7 cellular contexts compared by ENCODE assay signal in genomic region chr17:50056961-50057330, GRCh38. TPM values are rescaled to one million over a fixed set of nuclear protein-coding genes. Genes with fewer than 3 reads are reported as not detected.
A peak's percentile ranks its signal among the peaks of the same experiment; 100 is the strongest.
DNase-seq lines count a peak whose midpoint lies in the region; ATAC-seq and TF ChIP-seq lines count a peak whose summit lies in the region.

No MANE protein-coding gene starts in this region.

- peak overlapping the region; percentile 78 for H3K4me3 ChIP-seq in skeletal muscle cell (ENCODE audit: low read depth, low read length)

- peak; percentile 37 for DNase-seq in H4 (ENCODE audit: low spot score)
- peak; percentile 61 for DNase-seq in glomerular visceral epithelial cell (ENCODE audit: extremely low spot score)
- no peak for DNase-seq in skeletal muscle cell (ENCODE audit: low read depth)
- no peak for DNase-seq in NCI-H146 (lab: John Stamatoyannopoulos, UW)
- DNase-seq in superior temporal gyrus (ENCODE audit: extremely low spot score): no peak

- no peak for TF ChIP-seq CTCF in VCaP (conservative IDR thresholded peaks at IDR 0.05)

- no peak for ATAC-seq in GM18519 (IDR thresholded peaks at IDR 0.05; ENCODE audit: low FRiP score, unreplicated experiment)

- peak overlapping the region; percentile 91 for H3K27ac ChIP-seq in VCaP

RNA-seq across cellular contexts. Expression of gene ITGA3, which starts 1.0 kb away (rescaled TPM):
- 106 and 129 TPM in 2 replicates for total RNA-seq in H4 (2014; rRNA removed; shearing (Covaris generic))

RNA-seq across cellular contexts. Expression of gene PDK2, which starts 38.2 kb away (rescaled TPM):
- 37.6 and 41.2 TPM in 2 replicates for total RNA-seq in H4 (2014; rRNA removed; shearing (Covaris generic))

Comparison
In these comparisons a context has a peak if more than half of its experiments do, and no peak if none do; other contexts are left out.
1. DNase-seq: peak in H4 (single experiment) and glomerular visceral epithelial cell (single experiment); none in skeletal muscle cell (single experiment), NCI-H146 (single experiment) and superior temporal gyrus (single experiment).